ENCODE assay signal across 27 cellular contexts in the genomic region with DNA sequence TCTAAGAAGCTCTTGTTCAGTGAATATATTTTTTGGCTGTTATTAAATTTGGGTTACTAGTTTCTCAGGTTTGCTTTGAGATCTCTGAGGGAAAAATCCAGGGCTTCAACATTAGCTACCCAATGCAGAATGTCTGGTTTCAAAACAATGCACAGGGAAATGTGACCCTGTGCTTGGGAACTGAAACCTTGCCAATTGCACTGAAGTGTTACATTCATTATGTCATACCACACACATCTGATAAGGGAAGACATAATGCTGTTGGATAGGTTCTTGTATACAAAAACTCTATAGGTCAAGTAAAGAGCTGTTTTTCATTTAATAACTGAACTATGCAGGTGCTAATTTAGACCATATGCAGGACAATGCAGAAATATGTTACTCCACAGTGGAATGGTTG.
DNase-seq lines count a peak whose midpoint lies in the region; ATAC-seq and TF ChIP-seq lines count a peak whose summit lies in the region.
"Had no signal": no experiment of that assay in that cellular context is flagged by ENCODE, and none has a peak within 500 bp of the region (broad histone marks: within the 10 kb centered on the region; RNA-seq: fewer than 3 reads in every experiment).

No MANE protein-coding gene starts in this region.

- H3K27ac ChIP-seq in brain microvascular endothelial cell = no peak overlapping the region
- H3K27ac ChIP-seq: 22Rv1, tibial nerve, VCaP had no signal

- H3K36me3 ChIP-seq in brain microvascular endothelial cell (replicated peaks) = no peaks in the 10 kb centered on the region
- H3K36me3 ChIP-seq: tibial nerve had no signal

- DNase-seq in DMS153 (lab: John Stamatoyannopoulos, UW) = peak; percentile 33
- no peak for DNase-seq in DMS153 treated with DMSO at 0.1 percent for 48 hours (lab: John Stamatoyannopoulos, UW; ENCODE audit: unreplicated experiment)
- peak; percentile 20 for DNase-seq in NCI-H2029 treated with DMSO at 0.1 percent for 48 hours (lab: John Stamatoyannopoulos, UW)
- DNase-seq in astrocyte of the hippocampus (ENCODE audit: low read depth, low spot score) = peak; percentile 14
- no peak for DNase-seq in mesothelial cell of epicardium (ENCODE audit: low spot score in 2 of 2, unreplicated experiment in 2 of 2)
- DNase-seq in brain microvascular endothelial cell = no peak
- DNase-seq in HUDEP-2 (lab: John Stamatoyannopoulos, UW; ENCODE audit: unreplicated experiment in 76 of 76) = no peak
- DNase-seq: activated CD4-positive, alpha-beta T cell treated with anti-CD3 and anti-CD28 coated beads for 48 hours; activated naive CD4-positive, alpha-beta T cell; activated T-cell treated with anti-CD3 and anti-CD28 coated beads, Interleukin-2, amount 50 U/mL, for 48 hours; amniotic stem cell; CD4-positive, CD25-positive, alpha-beta regulatory T cell; cortex of kidney; DMS 273 treated with DMSO at 0.1 percent for 48 hours; endodermal cell; Karpas-422; kidney; NCI-H187 treated with DMSO at 0.1 percent for 48 hours; NCI-H510A treated with DMSO at 0.1 percent for 48 hours; stimulated activated CD8-positive, alpha-beta memory T cell treated with anti-CD3 and anti-CD28 coated beads, Interleukin-4, amount 100 ng/mL, for 48 hours had no signal

- in situ Hi-C loops in brain microvascular endothelial cell (cut with HindIII; ENCODE audit: low pct_ligation_motif_present, low sequenced_read_pairs) = no loop called here

- ATAC-seq in HG03095 (IDR thresholded peaks at IDR 0.05; ENCODE audit: unreplicated experiment) = no peak
- ATAC-seq: HCT116 had no signal

- peaks cover 8% of the 10 kb centered on the region for H3K9me3 Mint-ChIP-seq in mesothelial cell of epicardium
- H3K9me3 Mint-ChIP-seq: T-helper 2 cell treated with Interferon-gamma antibody and Interleukin-4, amounts not matched to agents 5 μg/mL and 100 μg/mL, for 36 hours had no signal

- TF ChIP-seq CTCF in mesothelial cell of epicardium (IDR thresholded peaks at IDR 0.05; ENCODE audit: unreplicated experiment) (no peak), brain microvascular endothelial cell (IDR thresholded peaks at IDR 0.05; ENCODE audit: low read depth, low read length, missing control alignments) (no peak)

- no peak overlapping the region for H3K4me3 Mint-ChIP-seq in mesothelial cell of epicardium
- H3K4me3 Mint-ChIP-seq: CD4-positive, CD25-positive, alpha-beta regulatory T cell; endodermal cell; T-helper 2 cell treated with Interferon-gamma antibody and Interleukin-4, amounts not matched to agents 5 μg/mL and 100 μg/mL, for 36 hours had no signal

- peak overlapping the region; percentile 57 for H3K27ac Mint-ChIP-seq in mesothelial cell of epicardium
- H3K27ac Mint-ChIP-seq: CD4-positive, CD25-positive, alpha-beta regulatory T cell; endodermal cell; progenitor cell of endocrine pancreas; T-helper 2 cell treated with Interferon-gamma antibody and Interleukin-4, amounts not matched to agents 5 μg/mL and 100 μg/mL, for 36 hours had no signal

- no peaks in the 10 kb centered on the region for H3K36me3 Mint-ChIP-seq in mesothelial cell of epicardium
- H3K36me3 Mint-ChIP-seq: CD4-positive, CD25-positive, alpha-beta regulatory T cell had no signal

- no peaks in the 10 kb centered on the region for H3K27me3 ChIP-seq in brain microvascular endothelial cell (replicated peaks)
- H3K27me3 ChIP-seq: tibial nerve had no signal

- H3K27me3 Mint-ChIP-seq in mesothelial cell of epicardium (ENCODE audit: low read depth) = peaks cover 21% of the 10 kb centered on the region

- H3K4me1 Mint-ChIP-seq in mesothelial cell of epicardium = peaks cover 11% of the 10 kb centered on the region
- H3K4me1 Mint-ChIP-seq: endodermal cell had no signal

- H3K4me3 ChIP-seq in brain microvascular endothelial cell (ENCODE audit: low read depth, low read length) = no peak overlapping the region
- H3K4me3 ChIP-seq: tibial nerve had no signal

Comparison
In these comparisons a context has a peak if more than half of its experiments do, and no peak if none do; other contexts are left out.
1. DNase-seq: peak in DMS153 (single experiment), NCI-H2029 treated with DMSO at 0.1 percent for 48 hours (single experiment) and astrocyte of the hippocampus (single experiment); none in DMS153 treated with DMSO at 0.1 percent for 48 hours (single experiment), mesothelial cell of epicardium (0 of 2), brain microvascular endothelial cell (single experiment) and HUDEP-2 (0 of 76).